24 cellular contexts compared by ENCODE assay signal in the genomic region with DNA sequence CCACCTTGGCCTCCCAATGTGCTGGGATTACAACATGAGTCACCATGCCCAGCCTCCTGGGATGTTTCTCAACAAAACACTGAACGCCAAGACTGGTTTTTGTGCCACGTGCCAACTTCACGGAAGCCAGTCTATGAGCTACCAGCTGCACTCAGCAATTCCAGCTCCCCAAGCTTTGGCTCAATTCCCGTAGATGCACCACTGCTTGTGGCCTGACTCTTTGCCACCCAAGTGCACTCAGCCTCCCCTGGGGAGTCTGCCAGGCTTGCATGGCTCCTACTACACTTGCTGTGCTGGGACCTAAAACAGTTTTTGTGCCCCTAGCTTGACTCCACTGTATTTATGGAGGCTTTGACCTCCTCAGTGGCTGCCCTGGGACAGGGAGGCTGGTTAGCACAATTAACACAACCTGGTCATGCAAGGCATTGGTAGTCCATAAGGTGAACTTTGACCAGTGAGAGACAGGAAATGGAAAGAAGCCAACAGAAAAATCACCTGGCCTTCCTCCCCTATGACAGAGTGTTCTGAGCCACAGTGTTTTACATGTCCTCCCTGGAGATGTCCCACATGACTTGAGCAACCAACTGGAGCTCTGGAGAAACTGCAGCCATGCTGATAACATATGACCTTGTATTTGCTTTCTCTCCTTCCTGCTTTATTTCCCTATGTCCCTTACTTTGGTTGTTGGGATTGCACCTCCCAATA.
DNase-seq lines count a peak whose midpoint lies in the region; ATAC-seq and TF ChIP-seq lines count a peak whose summit lies in the region.
"Had no signal": no experiment of that assay in that cellular context is flagged by ENCODE, and none has a peak within 500 bp of the region (broad histone marks: within the 10 kb centered on the region; RNA-seq: fewer than 3 reads in every experiment).

No MANE protein-coding gene starts in this region.

- intact Hi-C loops in adrenal gland (cut with DNase I) (no loop called here), natural killer cell (cut with micrococcal nuclease) (no loop called here)

- no peaks in the 10 kb centered on the region for H3K27me3 ChIP-seq in GM23248 (replicated peaks; ENCODE audit: insufficient read depth)
- no peaks in the 10 kb centered on the region for H3K27me3 ChIP-seq in adrenal gland
- H3K27me3 ChIP-seq: ascending aorta, neural progenitor cell had no signal

- H3K4me2 ChIP-seq in GM23248 (ENCODE audit: unreplicated experiment) = no peak overlapping the region
- H3K4me2 ChIP-seq: neural progenitor cell had no signal

- no peaks in the 10 kb centered on the region for H3K9me3 ChIP-seq in GM23248 (ENCODE audit: low read depth)
- H3K9me3 ChIP-seq in adrenal gland (replicated peaks in 1 of 3) = no peaks in the 10 kb centered on the region
- H3K9me3 ChIP-seq: ascending aorta, Caco-2, prostate gland had no signal

- H3K9me2 ChIP-seq in GM23248 (ENCODE audit: insufficient read depth) = no peaks in the 10 kb centered on the region

- ATAC-seq in left lobe of liver = peak; percentile 72
- ATAC-seq in HG02885 (IDR thresholded peaks at IDR 0.05; ENCODE audit: poor library complexity, unreplicated experiment) = no peak
- no peak for ATAC-seq in natural killer cell
- ATAC-seq: activated CD8-positive, alpha-beta T cell treated with anti-CD3 and anti-CD28 coated beads for 36 hours; effector memory CD8-positive, alpha-beta T cell; stimulated activated naive CD8-positive, alpha-beta T cell treated with anti-CD3 and anti-CD28 coated beads, Interleukin-15, amount 100 ng/mL, for 72 hours had no signal

- no peak overlapping the region for H3K4me3 Mint-ChIP-seq in natural killer cell
- H3K4me3 Mint-ChIP-seq: activated CD8-positive, alpha-beta T cell treated with anti-CD3 and anti-CD28 coated beads for 36 hours; activated T-cell treated with anti-CD3 and anti-CD28 coated beads, Interleukin-2, amount 50 U/mL, for 24 hours; effector memory CD8-positive, alpha-beta T cell; HFFc6; neural progenitor cell; stimulated activated naive CD8-positive, alpha-beta T cell treated with anti-CD3 and anti-CD28 coated beads, Interleukin-15, amount 100 ng/mL, for 72 hours had no signal

- H3K4me1 ChIP-seq in GM23248 (ENCODE audit: insufficient read depth) = no peaks in the 10 kb centered on the region
- H3K4me1 ChIP-seq in adrenal gland (replicated peaks in 1 of 2) = no peaks in the 10 kb centered on the region
- H3K4me1 ChIP-seq: ascending aorta, Caco-2, neural progenitor cell, prostate gland had no signal

- H3K27ac ChIP-seq in GM23248 (no peak overlapping the region), adrenal gland (no peak overlapping the region)
- H3K27ac ChIP-seq: ascending aorta, neural progenitor cell, prostate gland, RWPE1 had no signal

- no peak overlapping the region for H3K9ac ChIP-seq in GM23248
- H3K9ac ChIP-seq: neural progenitor cell had no signal

- in situ Hi-C loops in ACHN (cut with HindIII; ENCODE audit: low pct_ligation_motif_present, low pct_unique_long_range_greater_than_20kb, low sequenced_read_pairs) = no loop called here
- in situ Hi-C loops in GM23248 (cut with MboI) = no loop called here

- no peaks in the 10 kb centered on the region for H4K20me1 ChIP-seq in GM23248 (ENCODE audit: insufficient read depth)

- no peak overlapping the region for H2AFZ ChIP-seq in GM23248
- H2AFZ ChIP-seq: neural progenitor cell had no signal

- no peaks in the 10 kb centered on the region for H3K4me1 Mint-ChIP-seq in natural killer cell
- H3K4me1 Mint-ChIP-seq: neural progenitor cell; stimulated activated naive CD8-positive, alpha-beta T cell treated with anti-CD3 and anti-CD28 coated beads, Interleukin-15, amount 100 ng/mL, for 72 hours had no signal

- 16 to 28% methylated on average over 4 of the region's 4 CpGs for WGBS in GM23248 (ENCODE audit: low coverage in 1 of 2, low lambda C conversion rate in 2 of 2, missing lambda C conversion rate in 2 of 2), 2 experiments
- WGBS in adrenal gland, 4 donors = 42 to 54% (median 46%) methylated on average over 4 of the region's 4 CpGs

- H3F3A ChIP-seq in GM23248 (ENCODE audit: insufficient read depth) = no peaks in the 10 kb centered on the region

- H3K79me2 ChIP-seq in GM23248 (ENCODE audit: insufficient read depth) = no peaks in the 10 kb centered on the region

- H3K27ac Mint-ChIP-seq in natural killer cell = no peak overlapping the region
- H3K27ac Mint-ChIP-seq: activated CD8-positive, alpha-beta T cell treated with anti-CD3 and anti-CD28 coated beads for 36 hours; activated T-cell treated with anti-CD3 and anti-CD28 coated beads, Interleukin-2, amount 50 U/mL, for 24 hours; effector memory CD8-positive, alpha-beta T cell; HFFc6; neural progenitor cell; stimulated activated naive CD8-positive, alpha-beta T cell treated with anti-CD3 and anti-CD28 coated beads, Interleukin-15, amount 100 ng/mL, for 72 hours had no signal

- no peaks in the 10 kb centered on the region for H3K36me3 ChIP-seq in GM23248 (ENCODE audit: low read depth)
- no peaks in the 10 kb centered on the region for H3K36me3 ChIP-seq in adrenal gland (replicated peaks in 1 of 2)
- H3K36me3 ChIP-seq: ascending aorta, neural progenitor cell, prostate gland had no signal

- peak; percentile 67 for DNase-seq in ACHN
- peak; percentile 3 for DNase-seq in GM23248
- DNase-seq in adrenal gland = peak; percentile 44 to 90 (median 83)
- DNase-seq in left lobe of liver (ENCODE audit: low spot score) = peak; percentile 53
- no peak for DNase-seq in NCI-H1436 (lab: John Stamatoyannopoulos, UW)
- no peak for DNase-seq in natural killer cell
- DNase-seq in erythroblast (lab: John Stamatoyannopoulos, UW) = no peak
- DNase-seq: activated CD4-positive, CD25-positive, alpha-beta regulatory T cell; activated CD8-positive, alpha-beta T cell treated with anti-CD3 and anti-CD28 coated beads for 36 hours; activated naive CD4-positive, alpha-beta T cell treated with Interleukin-2 at 50 U/mL for 16 hours; activated T-cell treated with anti-CD3 and anti-CD28 coated beads, Interleukin-2, amount 50 U/mL, for 24 hours; Caco-2; effector memory CD8-positive, alpha-beta T cell; HFFc6; KBM-7; NCI-H1930; stimulated activated CD4-positive, alpha-beta T cell treated with anti-CD3 and anti-CD28 coated beads, Interleukin-4, amount 100 ng/mL, for 1 hour; stimulated activated naive CD8-positive, alpha-beta T cell treated with anti-CD3 and anti-CD28 coated beads, Interleukin-15, amount 100 ng/mL, for 72 hours; trophoblast cell had no signal

- no peak overlapping the region for H3K4me3 ChIP-seq in GM23248
- H3K4me3 ChIP-seq in adrenal gland = no peak overlapping the region
- H3K4me3 ChIP-seq: ascending aorta, neural progenitor cell, prostate gland had no signal

- TF ChIP-seq CTCF in adrenal gland (IDR thresholded peaks at IDR 0.05) (no peak), natural killer cell (IDR thresholded peaks at IDR 0.05) (no peak)

- no peaks in the 10 kb centered on the region for H3K27me3 Mint-ChIP-seq in natural killer cell (ENCODE audit: low read depth in 2 of 2)
- H3K27me3 Mint-ChIP-seq: activated CD8-positive, alpha-beta T cell treated with anti-CD3 and anti-CD28 coated beads for 36 hours; activated T-cell treated with anti-CD3 and anti-CD28 coated beads, Interleukin-2, amount 50 U/mL, for 24 hours; stimulated activated naive CD8-positive, alpha-beta T cell treated with anti-CD3 and anti-CD28 coated beads, Interleukin-15, amount 100 ng/mL, for 72 hours had no signal

- H3K36me3 Mint-ChIP-seq in natural killer cell = no peaks in the 10 kb centered on the region
- H3K36me3 Mint-ChIP-seq: neural progenitor cell had no signal

- H3K9me3 Mint-ChIP-seq in natural killer cell = peaks cover 5% of the 10 kb centered on the region in 2 donors
- H3K9me3 Mint-ChIP-seq: stimulated activated naive CD8-positive, alpha-beta T cell treated with anti-CD3 and anti-CD28 coated beads, Interleukin-15, amount 100 ng/mL, for 72 hours had no signal

- TF ChIP-seq POLR2A in adrenal gland (IDR thresholded peaks at IDR 0.05) = no peak
- no peak for TF ChIP-seq POLR2A in erythroblast (IDR thresholded peaks at IDR 0.05; ENCODE audit: low read length)

Comparison
In these comparisons a context has a peak if more than half of its experiments do, and no peak if none do; other contexts are left out.
1. DNase-seq: peak in ACHN (single experiment), GM23248 (single experiment), adrenal gland (7 of 7) and left lobe of liver (single experiment); none in NCI-H1436 (single experiment), natural killer cell (single experiment) and erythroblast (0 of 2).